In the genomic region with DNA sequence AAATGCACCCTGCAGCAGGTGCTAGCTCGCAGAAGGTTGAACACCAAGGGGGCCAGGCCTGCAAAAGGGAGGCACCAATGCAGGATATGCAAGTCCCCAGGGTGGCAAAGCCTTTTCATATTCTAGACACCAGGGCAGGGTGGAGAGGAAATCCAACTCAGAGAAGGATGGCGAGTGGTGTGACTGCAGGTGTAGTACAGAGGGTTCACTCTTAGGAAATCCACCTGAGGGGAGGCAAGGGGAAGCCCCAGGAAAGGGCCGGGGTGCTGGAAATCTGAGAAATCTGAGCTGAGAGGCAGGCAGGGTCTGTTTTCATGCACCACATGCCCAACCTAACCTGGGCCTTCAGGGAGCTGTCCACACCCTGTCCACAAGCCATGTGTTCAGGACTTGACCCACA, we compare ENCODE assay signal across 1 cellular context.
A peak's percentile ranks its signal among the peaks of the same experiment; 100 is the strongest.
TF ChIP-seq lines count a peak whose summit lies in the region.

No MANE protein-coding gene starts in this region.

TF ChIP-seq in GM23338, 12 proteins besides CTCF, POLR2A, EP300 and RAD21 (continued from another document):
- TF ChIP-seq, protein P1, sequence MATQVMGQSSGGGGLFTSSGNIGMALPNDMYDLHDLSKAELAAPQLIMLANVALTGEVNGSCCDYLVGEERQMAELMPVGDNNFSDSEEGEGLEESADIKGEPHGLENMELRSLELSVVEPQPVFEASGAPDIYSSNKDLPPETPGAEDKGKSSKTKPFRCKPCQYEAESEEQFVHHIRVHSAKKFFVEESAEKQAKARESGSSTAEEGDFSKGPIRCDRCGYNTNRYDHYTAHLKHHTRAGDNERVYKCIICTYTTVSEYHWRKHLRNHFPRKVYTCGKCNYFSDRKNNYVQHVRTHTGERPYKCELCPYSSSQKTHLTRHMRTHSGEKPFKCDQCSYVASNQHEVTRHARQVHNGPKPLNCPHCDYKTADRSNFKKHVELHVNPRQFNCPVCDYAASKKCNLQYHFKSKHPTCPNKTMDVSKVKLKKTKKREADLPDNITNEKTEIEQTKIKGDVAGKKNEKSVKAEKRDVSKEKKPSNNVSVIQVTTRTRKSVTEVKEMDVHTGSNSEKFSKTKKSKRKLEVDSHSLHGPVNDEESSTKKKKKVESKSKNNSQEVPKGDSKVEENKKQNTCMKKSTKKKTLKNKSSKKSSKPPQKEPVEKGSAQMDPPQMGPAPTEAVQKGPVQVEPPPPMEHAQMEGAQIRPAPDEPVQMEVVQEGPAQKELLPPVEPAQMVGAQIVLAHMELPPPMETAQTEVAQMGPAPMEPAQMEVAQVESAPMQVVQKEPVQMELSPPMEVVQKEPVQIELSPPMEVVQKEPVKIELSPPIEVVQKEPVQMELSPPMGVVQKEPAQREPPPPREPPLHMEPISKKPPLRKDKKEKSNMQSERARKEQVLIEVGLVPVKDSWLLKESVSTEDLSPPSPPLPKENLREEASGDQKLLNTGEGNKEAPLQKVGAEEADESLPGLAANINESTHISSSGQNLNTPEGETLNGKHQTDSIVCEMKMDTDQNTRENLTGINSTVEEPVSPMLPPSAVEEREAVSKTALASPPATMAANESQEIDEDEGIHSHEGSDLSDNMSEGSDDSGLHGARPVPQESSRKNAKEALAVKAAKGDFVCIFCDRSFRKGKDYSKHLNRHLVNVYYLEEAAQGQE (IDR thresholded peaks at IDR 0.05; ENCODE audit: unreplicated experiment) = peak; percentile 43
TF ChIP-seq in GM23338: peak in this region for 1.
